Comparison of ENCODE assay signal across 8 cellular contexts in genomic region chr16:89241187-89242003, GRCh38. TPM values are rescaled to one million over a fixed set of nuclear protein-coding genes. Genes with fewer than 3 reads are reported as not detected.
DNase-seq lines count a peak whose midpoint lies in the region; TF ChIP-seq lines count a peak whose summit lies in the region.

No MANE protein-coding gene starts in this region.

- no peak for TF ChIP-seq CTCF in GM20000 (IDR thresholded peaks at IDR 0.05; ENCODE audit: extremely low read depth, missing control alignments)
- no peak for TF ChIP-seq CTCF in osteoblast (IDR thresholded peaks at IDR 0.05; ENCODE audit: extremely low read depth, low read depth, low read length)
- TF ChIP-seq CTCF in testis (IDR thresholded peaks at IDR 0.05) = no peak

- H3K4me1 ChIP-seq in osteoblast (ENCODE audit: insufficient read depth, low read length) = peaks cover 3% of the 10 kb centered on the region
- H3K4me1 ChIP-seq in testis = peaks cover 4% of the 10 kb centered on the region

- intact Hi-C loops in testis (cut with DNase I; ENCODE audit: low total_unique reads) = no loop called here

- H4K20me1 ChIP-seq in osteoblast (ENCODE audit: insufficient read depth, low read length) = no peaks in the 10 kb centered on the region

- H2AFZ ChIP-seq in osteoblast (ENCODE audit: low read length) = peak overlapping the region; percentile 97

- H3K36me3 ChIP-seq in SK-N-MC (ENCODE audit: insufficient read depth, low read length) (no peaks in the 10 kb centered on the region), osteoblast (ENCODE audit: insufficient read depth, low read length) (no peaks in the 10 kb centered on the region), testis (ENCODE audit: low read depth, missing control alignments) (no peaks in the 10 kb centered on the region)

- TF ChIP-seq RAD21 in Ishikawa (IDR thresholded peaks at IDR 0.05; ENCODE audit: low read depth) = no peak

- no peak for TF ChIP-seq EP300 in Ishikawa (IDR thresholded peaks at IDR 0.05; ENCODE audit: borderline replicate concordance)

- H3K9me3 ChIP-seq in SK-N-MC (ENCODE audit: low read depth, low read length) (no peaks in the 10 kb centered on the region), osteoblast (ENCODE audit: low read depth, low read length) (no peaks in the 10 kb centered on the region), testis (no peaks in the 10 kb centered on the region)

- TF ChIP-seq POLR2A in testis (IDR thresholded peaks at IDR 0.05) = no peak

- H3K4me2 ChIP-seq in osteoblast (ENCODE audit: insufficient read depth, low read length) = peak overlapping the region; percentile 83

- peaks cover 2% of the 10 kb centered on the region for H3K79me2 ChIP-seq in osteoblast (ENCODE audit: insufficient read depth, low read length)

- H3K4me3 ChIP-seq in SK-N-MC (peak overlapping the region; percentile 89), osteoblast (ENCODE audit: insufficient read depth, low read length) (peak overlapping the region; percentile 98), testis (peak overlapping the region; percentile 61 to 83)

- peak; percentile 61 for DNase-seq in COLO668 (lab: John Stamatoyannopoulos, UW; ENCODE audit: unreplicated experiment)
- peak; percentile 84 for DNase-seq in GM20000 (ENCODE audit: low spot score)
- no peak for DNase-seq in SK-N-MC (ENCODE audit: low read depth, low spot score)
- DNase-seq in activated naive CD4-positive, alpha-beta T cell treated with anti-CD3 and anti-CD28 coated beads, Interleukin-2, amount 50 U/mL, for 16 hours = peak; percentile 77
- DNase-seq in glomerular visceral epithelial cell (ENCODE audit: extremely low spot score) = peak; percentile 61
- peak; percentile 94 for DNase-seq in osteoblast (ENCODE audit: insufficient read length, low spot score, missing footprints)
- DNase-seq in testis = peak; percentile 75

- H3K27ac ChIP-seq in SK-N-MC (peak overlapping the region; percentile 90), osteoblast (ENCODE audit: low read depth, low read length) (peak overlapping the region; percentile 97), testis (peak overlapping the region; percentile 86 to 91)

- no peaks in the 10 kb centered on the region for H3K27me3 ChIP-seq in osteoblast (ENCODE audit: insufficient read depth, low read length)
- H3K27me3 ChIP-seq in testis = no peaks in the 10 kb centered on the region

- H3K9ac ChIP-seq in SK-N-MC (ENCODE audit: insufficient read length) = peak overlapping the region; percentile 94

- WGBS in testis, 2 donors = 6 to 8% methylated on average over 23 to 38 of the region's 39 CpGs

TF ChIP-seq in Ishikawa, 13 proteins besides CTCF, POLR2A, EP300 and RAD21:
- TF ChIP-seq NFIC (IDR thresholded peaks at IDR 0.05) (peak; percentile 7; the same call in 1 of the 2 replicates), TAF1 (IDR thresholded peaks at IDR 0.05; ENCODE audit: low read depth) (peak; percentile 69; the same call in 1 of the 2 replicates), ZBTB7A (IDR thresholded peaks at IDR 0.05; ENCODE audit: low read depth) (0 out of 2 replicates have a peak, but pooled peaks have one; percentile 49), CREB1 (IDR thresholded peaks at IDR 0.05; ENCODE audit: low read depth) (peak; percentile 33), MAX (IDR thresholded peaks at IDR 0.05) (no peak; the same call in 1 of the 2 replicates), CEBPB (IDR thresholded peaks at IDR 0.05) (no peak), FOXM1 (IDR thresholded peaks at IDR 0.05; ENCODE audit: borderline replicate concordance, low read depth) (no peak), EGR1 (IDR thresholded peaks at IDR 0.05) (no peak), TCF12 (IDR thresholded peaks at IDR 0.05; ENCODE audit: low read depth) (peak; percentile 67), TEAD4 (IDR thresholded peaks at IDR 0.05) (no peak)

RNA-seq across cellular contexts. Expression of gene ZNF778, which starts 23.9 kb away (rescaled TPM):
- total RNA-seq in osteoblast (6.2 and 8.7 TPM in 2 replicates), testis (10 to 100 TPM; 29.8 to 32.9 TPM)
- polyA plus RNA-seq in testis (ENCODE audit: insufficient read depth, low read depth, low replicate concordance) = 21.0 TPM

RNA-seq across cellular contexts. Expression of gene SLC22A31, which starts 41.1 kb away (rescaled TPM):
- not detected in 2 replicates for total RNA-seq in osteoblast
- 1 to 10 TPM; 3.9 to 8.2 TPM for total RNA-seq in testis
- polyA plus RNA-seq in testis (ENCODE audit: insufficient read depth, low read depth, low replicate concordance) = 6.2 TPM
